ENCODE assay signal across 8 cellular contexts in the genomic region with DNA sequence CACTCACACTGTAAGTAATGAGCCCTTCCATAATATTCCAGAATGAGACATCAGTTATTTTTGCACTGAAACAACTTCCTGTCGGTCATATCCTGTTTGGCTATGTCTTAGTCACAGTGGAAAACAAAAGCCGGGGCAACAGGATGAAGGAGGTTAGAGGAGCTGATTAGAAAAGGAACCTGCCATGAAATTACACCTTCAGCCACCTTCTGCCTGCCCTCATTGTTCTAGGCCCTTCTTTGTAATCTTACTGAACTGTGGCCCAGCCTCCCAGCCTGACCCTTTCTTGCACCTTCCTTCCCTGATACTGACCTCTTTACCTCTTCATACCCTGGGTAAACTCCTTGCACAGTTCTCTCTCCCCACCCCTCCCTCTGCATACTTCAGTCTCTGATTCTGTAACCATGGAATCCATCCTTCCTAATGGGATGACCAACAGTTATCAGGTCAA.
DNase-seq lines count a peak whose midpoint lies in the region; TF ChIP-seq lines count a peak whose summit lies in the region.

No MANE protein-coding gene starts in this region.

- no peak overlapping the region for H3K4me3 ChIP-seq in AG09309 (ENCODE audit: control insufficient read depth, low read depth, low read length)

- no peak for TF ChIP-seq CTCF in AG09309 (IDR thresholded peaks at IDR 0.05; ENCODE audit: control insufficient read depth, insufficient read depth, low read depth, low read length, missing control alignments)

- DNase-seq in AG09309 (ENCODE audit: low read depth): peak; percentile 35
- DNase-seq in HK-2 (ENCODE audit: unreplicated experiment): peak; percentile 16
- DNase-seq in activated T-cell treated with anti-CD3 and anti-CD28 coated beads, Interleukin-2, amount 50 U/mL, for 48 hours: peak; percentile 37 to 43
- peak; percentile 37 for DNase-seq in glomerular visceral epithelial cell (ENCODE audit: extremely low spot score)
- DNase-seq in stimulated activated CD4-positive, alpha-beta T cell treated with anti-CD3 and anti-CD28 coated beads, Interleukin-1b, Interleukin-23, amount 100 ng/mL, for 48 hours: peak; percentile 44
- no peak for DNase-seq in medulla oblongata (ENCODE audit: extremely low spot score)
- DNase-seq in SHP77 treated with DMSO at 0.1 percent for 48 hours (lab: John Stamatoyannopoulos, UW): no peak
- no peak for DNase-seq in GM19238 (ENCODE audit: insufficient read length, low spot score)

Comparison
In these comparisons a context has a peak if more than half of its experiments do, and no peak if none do; other contexts are left out.
1. DNase-seq: peak in AG09309 (single experiment), HK-2 (single experiment), activated T-cell treated with anti-CD3 and anti-CD28 coated beads, Interleukin-2, amount 50 U/mL, for 48 hours (2 of 2), glomerular visceral epithelial cell (single experiment) and stimulated activated CD4-positive, alpha-beta T cell treated with anti-CD3 and anti-CD28 coated beads, Interleukin-1b, Interleukin-23, amount 100 ng/mL, for 48 hours (single experiment); none in medulla oblongata (single experiment), SHP77 treated with DMSO at 0.1 percent for 48 hours (single experiment) and GM19238 (single experiment).